8 cellular contexts compared by ENCODE assay signal in genomic region chr10:104336829-104337526, GRCh38. TPM values are rescaled to one million over a fixed set of nuclear protein-coding genes. Genes with fewer than 3 reads are reported as not detected.
DNase-seq lines count a peak whose midpoint lies in the region; ATAC-seq and TF ChIP-seq lines count a peak whose summit lies in the region.

No MANE protein-coding gene starts in this region.

- H3K9ac ChIP-seq in iPS-15b (ENCODE audit: low read depth, low read length): peak overlapping the region; percentile 9

- H3K27ac Mint-ChIP-seq in stimulated activated naive B cell treated with anti-CD40 and anti-IgM and Interleukin-4, amounts not matched to agents 10 μg/mL and 1 μg/mL and 100 μg/mL, for 72 hours: peak overlapping the region; percentile 100

- H3K4me3 ChIP-seq in iPS-15b (ENCODE audit: low read depth, low read length) (peak overlapping the region; percentile 82), BE2C (ENCODE audit: low read depth, low read length) (no peak overlapping the region)

- peak; percentile 72 for DNase-seq in SIG-M5 treated with dmso at 0.1 percent for 504 hours (lab: John Stamatoyannopoulos, UW; ENCODE audit: unreplicated experiment)
- no peak for DNase-seq in SIG-M5 (lab: John Stamatoyannopoulos, UW)
- peak; percentile 25 to 30 for DNase-seq in activated T-cell treated with anti-CD3 and anti-CD28 coated beads, Interleukin-2, amount 50 U/mL, for 48 hours
- no peak for DNase-seq in stimulated activated naive B cell treated with anti-CD40 and anti-IgM and Interleukin-4, amounts not matched to agents 10 μg/mL and 1 μg/mL and 100 μg/mL, for 72 hours
- no peak for DNase-seq in NCI-H2196 treated with DMSO at 0.1 percent for 48 hours (lab: John Stamatoyannopoulos, UW; ENCODE audit: unreplicated experiment)
- DNase-seq in BE2C: no peak

- peaks cover 3 to 17% of the 10 kb centered on the region in 2 donors for H3K36me3 Mint-ChIP-seq in stimulated activated naive B cell treated with anti-CD40 and anti-IgM and Interleukin-4, amounts not matched to agents 10 μg/mL and 1 μg/mL and 100 μg/mL, for 72 hours

- H3K27me3 Mint-ChIP-seq in stimulated activated naive B cell treated with anti-CD40 and anti-IgM and Interleukin-4, amounts not matched to agents 10 μg/mL and 1 μg/mL and 100 μg/mL, for 72 hours: no peaks in the 10 kb centered on the region

- H3K9me3 ChIP-seq in iPS-15b (ENCODE audit: control insufficient read depth, insufficient read depth, low read length) (no peaks in the 10 kb centered on the region), BE2C (no peaks in the 10 kb centered on the region)

- H3K4me1 ChIP-seq in iPS-15b (ENCODE audit: control insufficient read depth, insufficient read depth, low read length) (peaks cover 22% of the 10 kb centered on the region), BE2C (no peaks in the 10 kb centered on the region)

- TF ChIP-seq CTCF in BE2C (IDR thresholded peaks at IDR 0.05; ENCODE audit: low read depth, low read length): no peak

- H3K36me3 ChIP-seq in iPS-15b (ENCODE audit: control insufficient read depth, insufficient read depth, low read length) (no peaks in the 10 kb centered on the region), BE2C (no peaks in the 10 kb centered on the region)

- peak; percentile 15 for ATAC-seq in HG03066 (IDR thresholded peaks at IDR 0.05; ENCODE audit: low read depth, unreplicated experiment)
- ATAC-seq in stimulated activated naive B cell treated with anti-CD40 and anti-IgM and Interleukin-4, amounts not matched to agents 10 μg/mL and 1 μg/mL and 100 μg/mL, for 72 hours (replicated peaks): peak; percentile 39 to 43

- H3K4me3 Mint-ChIP-seq in stimulated activated naive B cell treated with anti-CD40 and anti-IgM and Interleukin-4, amounts not matched to agents 10 μg/mL and 1 μg/mL and 100 μg/mL, for 72 hours: peak overlapping the region; percentile 92 to 97

- H3K9me3 Mint-ChIP-seq in stimulated activated naive B cell treated with anti-CD40 and anti-IgM and Interleukin-4, amounts not matched to agents 10 μg/mL and 1 μg/mL and 100 μg/mL, for 72 hours: no peaks in the 10 kb centered on the region

- H3K27me3 ChIP-seq in iPS-15b (ENCODE audit: control insufficient read depth, insufficient read depth, low read length): peaks cover 13% of the 10 kb centered on the region
- peaks cover 42% of the 10 kb centered on the region for H3K27me3 ChIP-seq in BE2C

- H3K4me1 Mint-ChIP-seq in stimulated activated naive B cell treated with anti-CD40 and anti-IgM and Interleukin-4, amounts not matched to agents 10 μg/mL and 1 μg/mL and 100 μg/mL, for 72 hours: peaks cover 46 to 59% of the 10 kb centered on the region in 2 donors

RNA-seq across cellular contexts. Expression of gene ITPRIP, which starts 1.3 kb away (rescaled TPM):
- polyA plus RNA-seq in BE2C (2012; ENCODE audit: insufficient read depth, insufficient read length, low read depth): not detected

RNA-seq across cellular contexts. Expression of gene CFAP58, which starts 16.7 kb away (rescaled TPM):
- polyA plus RNA-seq in BE2C (2012; ENCODE audit: insufficient read depth, insufficient read length, low read depth): not detected

Comparison
In these comparisons a context has a peak if more than half of its experiments do, and no peak if none do; other contexts are left out.
1. DNase-seq: peak in SIG-M5 treated with dmso at 0.1 percent for 504 hours (single experiment) and activated T-cell treated with anti-CD3 and anti-CD28 coated beads, Interleukin-2, amount 50 U/mL, for 48 hours (2 of 2); none in SIG-M5 (single experiment), stimulated activated naive B cell treated with anti-CD40 and anti-IgM and Interleukin-4, amounts not matched to agents 10 μg/mL and 1 μg/mL and 100 μg/mL, for 72 hours (single experiment), NCI-H2196 treated with DMSO at 0.1 percent for 48 hours (single experiment) and BE2C (single experiment).